9 cellular contexts compared by ENCODE assay signal in genomic region chr14:33035795-33036194, GRCh38.
"Had no signal": no experiment of that assay in that cellular context is flagged by ENCODE, and none has a peak within 500 bp of the region (broad histone marks: within the 10 kb centered on the region; RNA-seq: fewer than 3 reads in every experiment).

No MANE protein-coding gene starts in this region.

- H3K4me2 ChIP-seq: GM23338 had no signal

- H3K4me3 Mint-ChIP-seq: GM23338, H9 had no signal

- H3K9me3 Mint-ChIP-seq: GM23338, H9 had no signal

- ATAC-seq: GM23338, K562 had no signal

- H3K27ac Mint-ChIP-seq: GM23338 had no signal

- FAIRE-seq: H1, H54, HTR-8/SVneo, K562 had no signal

- H2AFZ ChIP-seq: GM23338 had no signal

- H3K4me3 ChIP-seq: GM23338, K562 had no signal

- H3K4me1 Mint-ChIP-seq: GM23338, H9 had no signal

- DNase-seq: H9, HCEC 1CT, IMR-90, KG1 had no signal
